1 cellular context compared by ENCODE assay signal in the genomic region with DNA sequence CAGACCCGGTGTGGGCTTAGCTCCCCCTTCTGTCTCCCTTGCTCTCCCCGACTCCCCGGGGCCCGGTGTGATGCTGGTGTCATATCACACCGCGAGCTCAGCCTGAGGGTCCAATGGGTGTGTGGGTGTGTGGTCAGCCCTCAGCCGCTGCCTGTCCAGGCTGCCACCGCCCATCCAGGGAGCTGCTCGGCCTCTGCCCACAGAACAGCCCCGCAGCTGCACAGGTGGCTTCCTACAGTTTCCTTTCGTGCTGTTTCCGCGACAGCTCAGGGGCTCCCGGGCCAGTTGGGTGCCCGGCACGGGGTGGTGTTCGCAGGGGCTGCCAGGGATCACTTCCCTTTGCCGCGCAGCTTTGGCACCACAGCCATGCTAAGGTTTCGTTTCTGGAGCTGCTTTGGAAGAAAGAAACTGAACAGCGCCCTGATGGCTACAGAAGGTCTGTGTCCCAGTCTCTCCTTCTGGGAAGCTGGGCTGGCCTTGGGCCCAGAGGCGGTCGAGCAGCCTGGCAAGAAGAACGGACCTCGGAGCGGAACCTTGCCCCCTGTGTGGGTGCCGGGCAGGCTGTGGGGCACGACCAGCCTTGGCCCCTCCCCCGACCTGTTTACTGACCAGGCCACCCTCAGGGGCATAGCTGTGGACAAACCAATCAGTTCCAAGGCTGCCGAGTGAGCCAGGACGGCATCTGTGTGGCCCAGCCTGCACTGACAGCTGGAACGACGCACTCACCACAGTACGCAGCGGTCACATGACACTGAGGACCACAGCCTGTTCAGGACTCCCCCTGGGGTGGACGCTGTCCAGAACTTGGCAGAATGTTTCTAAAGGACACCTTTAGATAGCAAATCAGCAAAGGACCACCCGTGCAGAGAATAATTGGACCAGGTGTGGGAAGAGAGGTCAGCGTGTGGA.
TF ChIP-seq lines count a peak whose summit lies in the region.

No MANE protein-coding gene starts in this region.

TF ChIP-seq in HepG2, 621 proteins besides CTCF, POLR2A, EP300 and RAD21 (continued from another document and continues in another):
- TF ChIP-seq ARID3A (IDR thresholded peaks at IDR 0.05; ENCODE audit: low read depth, low read length) (0 out of 2 replicates have a peak, but pooled peaks have one; percentile 2), SPEN (CRISPR knock-in tag; IDR thresholded peaks at IDR 0.05; ENCODE audit: low read depth) (peak; percentile 47; the same call in 1 of the 2 replicates), ZNF230 (CRISPR knock-in tag; IDR thresholded peaks at IDR 0.05) (no peak), MXI1 (IDR thresholded peaks at IDR 0.05; ENCODE audit: borderline replicate concordance, low read depth, low read length) (0 out of 3 replicates have a peak, but pooled peaks have one; percentile 2), BCL3 (CRISPR knock-in tag; IDR thresholded peaks at IDR 0.05) (0 out of 2 replicates have a peak, but pooled peaks have one; percentile 59), HOXD1 (CRISPR knock-in tag; IDR thresholded peaks at IDR 0.05) (no peak), NFYC (CRISPR knock-in tag; IDR thresholded peaks at IDR 0.05) (0 out of 2 replicates have a peak, but pooled peaks have one; percentile 10), RXRA (CRISPR knock-in tag; IDR thresholded peaks at IDR 0.05) (peak; percentile 14; the same call in 1 of the 2 replicates), GZF1 (CRISPR knock-in tag; IDR thresholded peaks at IDR 0.05) (peak; percentile 21; the same call in 1 of the 2 replicates), ZBTB37 (CRISPR knock-in tag; IDR thresholded peaks at IDR 0.05) (no peak), PATZ1 (CRISPR knock-in tag; IDR thresholded peaks at IDR 0.05) (peak; percentile 48; the same call in 1 of the 2 replicates), MZF1 (CRISPR knock-in tag; IDR thresholded peaks at IDR 0.05; ENCODE audit: borderline replicate concordance) (no peak), POLR2AphosphoS2 (IDR thresholded peaks at IDR 0.05; ENCODE audit: low read depth, low read length) (peak; percentile 10; the same call in 1 of the 2 replicates), NFKB2 (CRISPR knock-in tag; IDR thresholded peaks at IDR 0.05; ENCODE audit: borderline replicate concordance) (0 out of 2 replicates have a peak, but pooled peaks have one; percentile 19), ZNF264 (CRISPR knock-in tag; IDR thresholded peaks at IDR 0.05) (no peak), MED1 (CRISPR knock-in tag; IDR thresholded peaks at IDR 0.05) (peak; percentile 55), SAP130 (CRISPR knock-in tag; IDR thresholded peaks at IDR 0.05; ENCODE audit: low read depth) (peak; percentile 81), KLF12 (CRISPR knock-in tag; IDR thresholded peaks at IDR 0.05; ENCODE audit: borderline replicate concordance) (no peak), HIVEP1 (CRISPR knock-in tag; IDR thresholded peaks at IDR 0.05) (peak; percentile 21; the same call in 1 of the 2 replicates), AKNA (CRISPR knock-in tag; IDR thresholded peaks at IDR 0.05; ENCODE audit: borderline replicate concordance) (no peak), MIXL1 (CRISPR knock-in tag; IDR thresholded peaks at IDR 0.05) (no peak), ZC3H4 (CRISPR knock-in tag; IDR thresholded peaks at IDR 0.05; ENCODE audit: borderline replicate concordance) (peak; percentile 28; the same call in 1 of the 2 replicates), IRX3 (CRISPR knock-in tag; IDR thresholded peaks at IDR 0.05; ENCODE audit: borderline replicate concordance, low read depth) (no peak), ZNF616 (CRISPR knock-in tag; IDR thresholded peaks at IDR 0.05; ENCODE audit: low read depth) (no peak), MED8 (CRISPR knock-in tag; IDR thresholded peaks at IDR 0.05; ENCODE audit: insufficient replicate concordance) (peak; percentile 34), ZNF788 (CRISPR knock-in tag; IDR thresholded peaks at IDR 0.05; ENCODE audit: borderline replicate concordance) (0 out of 2 replicates have a peak, but pooled peaks have one; percentile 16), ARNT2 (CRISPR knock-in tag; IDR thresholded peaks at IDR 0.05; ENCODE audit: low read depth) (0 out of 2 replicates have a peak, but pooled peaks have one; percentile 25), STAT5B (CRISPR knock-in tag; IDR thresholded peaks at IDR 0.05) (no peak), AGO1 (IDR thresholded peaks at IDR 0.05; ENCODE audit: low read depth, low read length, poor library complexity, severe bottlenecking) (peak; percentile 21), ZFX (CRISPR knock-in tag; IDR thresholded peaks at IDR 0.05; ENCODE audit: low read depth) (peak; percentile 42), TBX3 (IDR thresholded peaks at IDR 0.05; ENCODE audit: borderline replicate concordance) (0 out of 2 replicates have a peak, but pooled peaks have one; percentile 1), FOXA3 (CRISPR knock-in tag; IDR thresholded peaks at IDR 0.05) (peak; percentile 57)
- TF ChIP-seq, protein P1, sequence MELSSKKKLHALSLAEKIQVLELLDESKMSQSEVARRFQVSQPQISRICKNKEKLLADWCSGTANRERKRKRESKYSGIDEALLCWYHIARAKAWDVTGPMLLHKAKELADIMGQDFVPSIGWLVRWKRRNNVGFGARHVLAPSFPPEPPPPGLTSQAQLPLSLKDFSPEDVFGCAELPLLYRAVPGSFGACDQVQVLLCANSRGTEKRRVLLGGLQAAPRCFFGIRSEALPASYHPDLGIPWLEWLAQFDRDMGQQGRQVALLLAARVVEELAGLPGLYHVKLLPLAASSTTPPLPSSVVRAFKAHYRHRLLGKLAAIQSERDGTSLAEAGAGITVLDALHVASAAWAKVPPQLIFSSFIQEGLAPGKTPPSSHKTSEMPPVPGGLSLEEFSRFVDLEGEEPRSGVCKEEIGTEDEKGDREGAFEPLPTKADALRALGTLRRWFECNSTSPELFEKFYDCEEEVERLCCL (CRISPR knock-in tag; IDR thresholded peaks at IDR 0.05; ENCODE audit: borderline replicate concordance) = no peak
- TF ChIP-seq, protein P2, sequence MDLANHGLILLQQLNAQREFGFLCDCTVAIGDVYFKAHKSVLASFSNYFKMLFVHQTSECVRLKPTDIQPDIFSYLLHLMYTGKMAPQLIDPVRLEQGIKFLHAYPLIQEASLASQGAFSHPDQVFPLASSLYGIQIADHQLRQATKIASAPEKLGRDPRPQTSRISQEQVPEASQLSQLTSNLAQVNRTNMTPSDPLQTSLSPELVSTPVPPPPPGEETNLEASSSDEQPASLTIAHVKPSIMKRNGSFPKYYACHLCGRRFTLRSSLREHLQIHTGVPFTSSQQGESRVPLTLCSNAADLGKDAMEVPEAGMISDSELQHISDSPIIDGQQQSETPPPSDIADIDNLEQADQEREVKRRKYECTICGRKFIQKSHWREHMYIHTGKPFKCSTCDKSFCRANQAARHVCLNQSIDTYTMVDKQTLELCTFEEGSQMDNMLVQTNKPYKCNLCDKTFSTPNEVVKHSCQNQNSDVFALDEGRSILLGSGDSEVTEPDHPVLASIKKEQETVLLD (CRISPR knock-in tag; IDR thresholded peaks at IDR 0.05; ENCODE audit: low read depth) = 0 out of 2 replicates have a peak, but pooled peaks have one; percentile 10
- TF ChIP-seq, protein P3, sequence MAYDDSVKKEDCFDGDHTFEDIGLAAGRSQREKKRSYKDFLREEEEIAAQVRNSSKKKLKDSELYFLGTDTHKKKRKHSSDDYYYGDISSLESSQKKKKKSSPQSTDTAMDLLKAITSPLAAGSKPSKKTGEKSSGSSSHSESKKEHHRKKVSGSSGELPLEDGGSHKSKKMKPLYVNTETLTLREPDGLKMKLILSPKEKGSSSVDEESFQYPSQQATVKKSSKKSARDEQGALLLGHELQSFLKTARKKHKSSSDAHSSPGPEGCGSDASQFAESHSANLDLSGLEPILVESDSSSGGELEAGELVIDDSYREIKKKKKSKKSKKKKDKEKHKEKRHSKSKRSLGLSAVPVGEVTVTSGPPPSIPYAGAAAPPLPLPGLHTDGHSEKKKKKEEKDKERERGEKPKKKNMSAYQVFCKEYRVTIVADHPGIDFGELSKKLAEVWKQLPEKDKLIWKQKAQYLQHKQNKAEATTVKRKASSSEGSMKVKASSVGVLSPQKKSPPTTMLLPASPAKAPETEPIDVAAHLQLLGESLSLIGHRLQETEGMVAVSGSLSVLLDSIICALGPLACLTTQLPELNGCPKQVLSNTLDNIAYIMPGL (CRISPR knock-in tag; IDR thresholded peaks at IDR 0.05; ENCODE audit: borderline replicate concordance in 1 of 2, low read depth in 1 of 2) = 0 out of 4 replicates have a peak, but pooled peaks of 1 of the 2 experiments have one; percentile 9
- TF ChIP-seq, protein P4, sequence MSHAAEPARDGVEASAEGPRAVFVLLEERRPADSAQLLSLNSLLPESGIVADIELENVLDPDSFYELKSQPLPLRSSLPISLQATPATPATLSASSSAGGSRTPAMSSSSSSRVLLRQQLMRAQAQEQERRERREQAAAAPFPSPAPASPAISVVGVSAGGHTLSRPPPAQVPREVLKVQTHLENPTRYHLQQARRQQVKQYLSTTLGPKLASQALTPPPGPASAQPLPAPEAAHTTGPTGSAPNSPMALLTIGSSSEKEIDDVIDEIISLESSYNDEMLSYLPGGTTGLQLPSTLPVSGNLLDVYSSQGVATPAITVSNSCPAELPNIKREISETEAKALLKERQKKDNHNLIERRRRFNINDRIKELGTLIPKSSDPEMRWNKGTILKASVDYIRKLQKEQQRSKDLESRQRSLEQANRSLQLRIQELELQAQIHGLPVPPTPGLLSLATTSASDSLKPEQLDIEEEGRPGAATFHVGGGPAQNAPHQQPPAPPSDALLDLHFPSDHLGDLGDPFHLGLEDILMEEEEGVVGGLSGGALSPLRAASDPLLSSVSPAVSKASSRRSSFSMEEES (CRISPR knock-in tag; IDR thresholded peaks at IDR 0.05) = peak; percentile 70
